Comparison of ENCODE assay signal across 19 cellular contexts in genomic region chr14:31395572-31396205, GRCh38.
"Had no signal": no experiment of that assay in that cellular context is flagged by ENCODE, and none has a peak within 500 bp of the region (broad histone marks: within the 10 kb centered on the region; RNA-seq: fewer than 3 reads in every experiment).

No MANE protein-coding gene starts in this region.

- H3K9me3 ChIP-seq: gastrocnemius medialis, thyroid gland had no signal

- ATAC-seq: gastrocnemius medialis; natural killer cell treated with Interleukin-12 subunit alpha and Interleukin-12 subunit beta and Interleukin-15 and Interleukin-18, amount 100 ng/mL, for 72 hours had no signal

- DNase-seq: activated CD4-positive, alpha-beta T cell treated with anti-CD3 and anti-CD28 coated beads, Interleukin-2, amount 50 U/mL, for 1 hour; activated CD8-positive, alpha-beta memory T cell treated with anti-CD3 and anti-CD28 coated beads, Interleukin-2, amount 50 U/mL, for 4 hours; activated effector memory CD4-positive, alpha-beta T cell treated with anti-CD3 and anti-CD28 coated beads, Interleukin-2, amount 50 U/mL, for 16 hours; activated naive CD4-positive, alpha-beta T cell treated with anti-CD3 and anti-CD28 coated beads, Interleukin-2, amount 50 U/mL, for 16 hours; activated T-cell treated with anti-CD3 and anti-CD28 coated beads, Interleukin-2, amount 50 U/mL, for 48 hours; aorta; brain microvascular endothelial cell; effector memory CD4-positive, alpha-beta T cell; gastrocnemius medialis; head of caudate nucleus; mesendoderm; nucleus accumbens; stimulated activated CD4-positive, alpha-beta T cell treated with anti-CD3 and anti-CD28 coated beads, Interleukin-12 subunit alpha, Interleukin-12 subunit beta, amount 100 ng/mL, for 4 hours; stimulated activated CD4-positive, alpha-beta T cell treated with anti-CD3 and anti-CD28 coated beads, Interleukin-1b, Interleukin-23, amount 100 ng/mL, for 48 hours; stimulated activated CD8-positive, alpha-beta memory T cell treated with anti-CD3 and anti-CD28 coated beads, Interleukin-4, amount 100 ng/mL, for 48 hours; stimulated activated naive CD4-positive, alpha-beta T cell treated with Interleukin-2 at 50 U/mL for 16 hours; T1000; thyroid gland had no signal

- H3K4me3 ChIP-seq: gastrocnemius medialis, thyroid gland had no signal

- H3K27ac ChIP-seq: brain microvascular endothelial cell, gastrocnemius medialis, thyroid gland had no signal

- H3K4me1 ChIP-seq: gastrocnemius medialis, thyroid gland had no signal

- H3K27me3 ChIP-seq: brain microvascular endothelial cell, gastrocnemius medialis, thyroid gland had no signal
